ENCODE assay signal across 15 cellular contexts in genomic region chr5:169880012-169880673, GRCh38.
DNase-seq lines count a peak whose midpoint lies in the region; ATAC-seq, FAIRE-seq and TF ChIP-seq lines count a peak whose summit lies in the region.
"Had no signal": no experiment of that assay in that cellular context is flagged by ENCODE, and none has a peak within 500 bp of the region (broad histone marks: within the 10 kb centered on the region; RNA-seq: fewer than 3 reads in every experiment).

No MANE protein-coding gene starts in this region.

- no peaks in the 10 kb centered on the region for H3K36me3 ChIP-seq in left lung
- H3K36me3 ChIP-seq in MM.1S (replicated peaks; ENCODE audit: insufficient read depth, low read length): no peaks in the 10 kb centered on the region
- H3K36me3 ChIP-seq: vagina had no signal

- H3K9me3 Mint-ChIP-seq in dendritic cell treated with granulocyte-macrophage colony-stimulating factor and Interleukin-4, amounts not matched to agents 40 ng/mL and 50 ng/mL, for 4 days: no peaks in the 10 kb centered on the region

- no peaks in the 10 kb centered on the region for H4K20me1 ChIP-seq in MM.1S (ENCODE audit: insufficient read depth, low read length)

- no peaks in the 10 kb centered on the region for H3K27me3 Mint-ChIP-seq in dendritic cell treated with granulocyte-macrophage colony-stimulating factor and Interleukin-4, amounts not matched to agents 40 ng/mL and 50 ng/mL, for 4 days

- H3K79me2 ChIP-seq in MM.1S (ENCODE audit: low read length): no peaks in the 10 kb centered on the region

- H3K36me3 Mint-ChIP-seq in dendritic cell treated with granulocyte-macrophage colony-stimulating factor and Interleukin-4, amounts not matched to agents 40 ng/mL and 50 ng/mL, for 4 days (ENCODE audit: low read depth): peaks cover 70% of the 10 kb centered on the region

- H3K4me3 ChIP-seq in left lung (no peak overlapping the region), MM.1S (ENCODE audit: low read length) (no peak overlapping the region)
- H3K4me3 ChIP-seq: psoas muscle, vagina had no signal

- peak; percentile 62 for ATAC-seq in GM21367 (IDR thresholded peaks at IDR 0.05; ENCODE audit: unreplicated experiment)
- peak; percentile 68 for ATAC-seq in HG03108 (IDR thresholded peaks at IDR 0.05; ENCODE audit: unreplicated experiment)
- ATAC-seq in left lung: no peak
- ATAC-seq: psoas muscle, SK-N-SH treated with all-trans-retinoic acid at 6 μM for 48 hours had no signal

- intact Hi-C loops in dendritic cell treated with granulocyte-macrophage colony-stimulating factor and Interleukin-4, amounts not matched to agents 40 ng/mL and 50 ng/mL, for 4 days (cut with micrococcal nuclease): no loop called here
- intact Hi-C loops in left lung (cut with DNase I): no loop called here

- TF ChIP-seq POLR2A in GM12892 (IDR thresholded peaks at IDR 0.05; ENCODE audit: low read depth, low read length): no peak

- peak overlapping the region in 1 of 2 donors; percentile 80 for H3K27ac ChIP-seq in left lung
- no peak overlapping the region for H3K27ac ChIP-seq in MM.1S (ENCODE audit: low read length)
- H3K27ac ChIP-seq: KMS-11, psoas muscle, vagina had no signal

- FAIRE-seq in GM12892 (lab: Jason Lieb, UNC): peak; percentile 38

- no peak overlapping the region for H2AFZ ChIP-seq in MM.1S (ENCODE audit: low read length)

- DNase-seq in GM12892 (ENCODE audit: insufficient read length): no peak
- DNase-seq in left lung: no peak
- DNase-seq in cerebellum (ENCODE audit: low spot score): no peak
- no peak for DNase-seq in DMS114 treated with DMSO at 0.1 percent for 48 hours (lab: John Stamatoyannopoulos, UW; ENCODE audit: unreplicated experiment)
- DNase-seq in MM.1S: no peak
- DNase-seq: activated T-cell treated with anti-CD3 and anti-CD28 coated beads for 4 hours; midbrain; psoas muscle; stimulated activated CD4-positive, alpha-beta T cell treated with anti-CD3 and anti-CD28 coated beads, Interleukin-1b, Interleukin-23, amount 100 ng/mL, for 48 hours had no signal

- H3K4me2 ChIP-seq in MM.1S (ENCODE audit: low read depth, low read length): no peak overlapping the region
- H3K4me2 ChIP-seq: KMS-11 had no signal

- H3K4me3 Mint-ChIP-seq in dendritic cell treated with granulocyte-macrophage colony-stimulating factor and Interleukin-4, amounts not matched to agents 40 ng/mL and 50 ng/mL, for 4 days: no peak overlapping the region

- H3K27ac Mint-ChIP-seq in dendritic cell treated with granulocyte-macrophage colony-stimulating factor and Interleukin-4, amounts not matched to agents 40 ng/mL and 50 ng/mL, for 4 days: peak overlapping the region; percentile 75

- H3K9ac ChIP-seq in MM.1S (ENCODE audit: low read length): no peak overlapping the region
- H3K9ac ChIP-seq: KMS-11 had no signal

- no peaks in the 10 kb centered on the region for H3K9me3 ChIP-seq in left lung
- no peaks in the 10 kb centered on the region for H3K9me3 ChIP-seq in MM.1S (replicated peaks; ENCODE audit: insufficient read depth, low read length)
- H3K9me3 ChIP-seq: psoas muscle, vagina had no signal

- no peaks in the 10 kb centered on the region for H3K9me2 ChIP-seq in MM.1S (replicated peaks; ENCODE audit: insufficient read depth, low read length)

- H3K4me1 Mint-ChIP-seq in dendritic cell treated with granulocyte-macrophage colony-stimulating factor and Interleukin-4, amounts not matched to agents 40 ng/mL and 50 ng/mL, for 4 days (ENCODE audit: low read depth): peaks cover 86% of the 10 kb centered on the region

- H3K4me1 ChIP-seq in left lung (peaks cover 0 to 38% of the 10 kb centered on the region in 2 donors), MM.1S (ENCODE audit: low read length) (no peaks in the 10 kb centered on the region)
- H3K4me1 ChIP-seq: psoas muscle, vagina had no signal

- H3K27me3 ChIP-seq in left lung (no peaks in the 10 kb centered on the region), MM.1S (replicated peaks; ENCODE audit: insufficient read depth, low read length) (no peaks in the 10 kb centered on the region)
- H3K27me3 ChIP-seq: vagina had no signal

- no peak for TF ChIP-seq CTCF in left lung (IDR thresholded peaks at IDR 0.05)
- no peak for TF ChIP-seq CTCF in MM.1S (IDR thresholded peaks at IDR 0.05; ENCODE audit: low read length)

- no peaks in the 10 kb centered on the region for H3F3A ChIP-seq in MM.1S (ENCODE audit: insufficient read depth, low read length)
